ENCODE assay signal across 9 cellular contexts in genomic region chr1:112625696-112626095, GRCh38. TPM values are rescaled to one million over a fixed set of nuclear protein-coding genes. Genes with fewer than 3 reads are reported as not detected.
DNase-seq lines count a peak whose midpoint lies in the region; ATAC-seq and TF ChIP-seq lines count a peak whose summit lies in the region.
"Had no signal": no experiment of that assay in that cellular context is flagged by ENCODE, and none has a peak within 500 bp of the region (broad histone marks: within the 10 kb centered on the region; RNA-seq: fewer than 3 reads in every experiment).

No MANE protein-coding gene starts in this region.

- peaks cover 19 to 50% of the 10 kb centered on the region in 2 donors for H3K36me3 Mint-ChIP-seq in CD14-positive monocyte

- TF ChIP-seq CTCF in CD14-positive monocyte (IDR thresholded peaks at IDR 0.05): no peak
- no peak for TF ChIP-seq CTCF in cardiac fibroblast (IDR thresholded peaks at IDR 0.05; ENCODE audit: low read depth, low read length)

- peak overlapping the region; percentile 47 to 86 (median 70) for H3K27ac Mint-ChIP-seq in CD14-positive monocyte

- intact Hi-C loops in CD14-positive monocyte (cut with micrococcal nuclease): loop anchor here in 1 of 2 donors (5.0 kb wide), 2 partner anchors 47 to 82 kb away; partner anchors contain the start of genes MOV10 and RHOC

- no peak overlapping the region for H3K4me3 Mint-ChIP-seq in CD14-positive monocyte

- H3K27me3 Mint-ChIP-seq in CD14-positive monocyte (ENCODE audit: low read depth in 3 of 3): no peaks in the 10 kb centered on the region

- peaks cover 0 to 2% (median 0%) of the 10 kb centered on the region in 7 donors for H3K9me3 Mint-ChIP-seq in CD14-positive monocyte

- peaks cover 72% of the 10 kb centered on the region for H3K4me1 Mint-ChIP-seq in CD14-positive monocyte

- no peak for ATAC-seq in HG03039 (IDR thresholded peaks at IDR 0.05; ENCODE audit: unreplicated experiment)
- no peak for ATAC-seq in HG03460 (IDR thresholded peaks at IDR 0.05; ENCODE audit: unreplicated experiment)

- DNase-seq in CD14-positive monocyte (ENCODE audit: low spot score) (no peak), M059J (ENCODE audit: low read depth) (peak; percentile 64), cardiac fibroblast (ENCODE audit: low read depth in 2 of 2) (peak; percentile 63 to 66), mucosa of gallbladder (ENCODE audit: low spot score) (peak; percentile 25), NCI-H1105 (lab: John Stamatoyannopoulos, UW) (no peak), HPDE6-E6E7 (ENCODE audit: extremely low spot score) (no peak)
- DNase-seq: DMS53 had no signal

- no peak overlapping the region for H3K4me3 ChIP-seq in cardiac fibroblast (replicated peaks in 1 of 2; ENCODE audit: low read depth in 2 of 2, low read length in 2 of 2)

RNA-seq across cellular contexts. Expression of gene CAPZA1, which starts 6.1 kb away (rescaled TPM):
- polyA plus RNA-seq in CD14-positive monocyte: 100 to 1,000 TPM; 339 to 357 TPM
- 190 and 259 TPM in 2 replicates for total RNA-seq in M059J (2014; rRNA removed; shearing (Covaris generic))
- 97.8 TPM for total RNA-seq in mucosa of gallbladder

RNA-seq across cellular contexts. Expression of gene ST7L, which starts 6.8 kb away (rescaled TPM):
- polyA plus RNA-seq in CD14-positive monocyte: 1 to 10 TPM; 5.4 to 6.1 TPM
- total RNA-seq in M059J (2014; rRNA removed; shearing (Covaris generic)): 32.7 and 49.6 TPM in 2 replicates
- total RNA-seq in mucosa of gallbladder: 18.8 TPM

RNA-seq across cellular contexts. Expression of gene MOV10, which starts 48.8 kb away (rescaled TPM):
- polyA plus RNA-seq in CD14-positive monocyte: 10 to 100 TPM; 12.0 to 13.6 TPM
- 51.5 and 96.3 TPM in 2 replicates for total RNA-seq in M059J (2014; rRNA removed; shearing (Covaris generic))
- total RNA-seq in mucosa of gallbladder: 85.7 TPM

Comparison
In these comparisons a context has a peak if more than half of its experiments do, and no peak if none do; other contexts are left out.
1. DNase-seq: peak in M059J (single experiment), cardiac fibroblast (2 of 2) and mucosa of gallbladder (single experiment); none in CD14-positive monocyte (single experiment), NCI-H1105 (single experiment) and HPDE6-E6E7 (single experiment).